ENCODE assay signal across 12 cellular contexts in the genomic region with DNA sequence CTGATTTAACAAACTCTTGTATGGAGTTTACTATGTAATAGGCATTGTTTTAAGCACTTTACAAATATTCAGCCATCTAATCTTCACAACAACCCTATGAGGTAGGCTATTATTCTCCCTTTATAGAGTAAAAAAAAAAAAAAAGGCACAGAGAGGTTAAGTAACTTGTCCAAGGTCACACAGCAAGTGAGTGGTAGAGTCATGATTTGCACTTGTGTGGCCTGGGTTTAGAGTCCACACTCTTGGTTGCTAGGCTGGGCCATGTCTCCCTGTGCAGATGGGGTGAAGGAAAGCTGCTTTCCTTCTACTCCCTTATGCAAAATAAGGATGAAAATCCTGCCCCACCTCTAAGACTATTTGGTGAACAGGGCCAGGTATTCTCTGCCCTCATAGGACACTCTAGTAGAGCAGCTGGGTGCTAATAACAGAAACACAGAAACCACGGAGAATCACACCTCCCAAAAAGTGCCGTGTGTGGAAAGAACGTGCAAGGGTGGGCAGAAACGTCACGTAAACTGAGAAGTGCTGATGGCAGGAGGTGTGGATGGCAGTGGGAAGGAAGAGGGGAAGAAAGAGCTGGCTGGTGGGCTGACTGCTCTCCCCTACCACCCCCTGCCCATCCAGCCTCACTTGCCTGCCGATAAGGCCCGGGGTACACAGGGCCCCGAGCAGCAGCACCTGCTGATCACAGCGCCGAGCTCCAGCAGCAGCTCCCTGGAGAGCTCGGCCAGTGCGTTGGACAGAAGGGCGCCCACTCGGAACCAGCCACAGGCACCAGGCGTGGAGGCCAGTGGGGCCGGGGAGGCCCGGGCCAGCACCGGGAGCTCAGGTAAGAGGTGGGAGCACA. TPM values are rescaled to one million over a fixed set of nuclear protein-coding genes. Genes with fewer than 3 reads are reported as not detected.
DNase-seq lines count a peak whose midpoint lies in the region; ATAC-seq and TF ChIP-seq lines count a peak whose summit lies in the region.
"Had no signal": no experiment of that assay in that cellular context is flagged by ENCODE, and none has a peak within 500 bp of the region (broad histone marks: within the 10 kb centered on the region; RNA-seq: fewer than 3 reads in every experiment).

No MANE protein-coding gene starts in this region.

- in situ Hi-C loops in KBM-7 (cut with MboI; ENCODE audit: low pct_unique_long_range_greater_than_20kb, low sequenced_read_pairs): no loop called here

- H3K36me3 Mint-ChIP-seq in T-helper 17 cell (ENCODE audit: low read depth): peaks cover 9% of the 10 kb centered on the region

- H3K4me1 ChIP-seq in BLaER1: peaks cover 61% of the 10 kb centered on the region

- H3K4me3 ChIP-seq in BLaER1: no peak overlapping the region

- H3K9ac ChIP-seq in BLaER1: no peak overlapping the region

- no peaks in the 10 kb centered on the region for H4K20me1 ChIP-seq in BLaER1

- peaks cover 28% of the 10 kb centered on the region for H3K4me1 Mint-ChIP-seq in T-helper 17 cell

- no peaks in the 10 kb centered on the region for H3K27me3 Mint-ChIP-seq in T-helper 17 cell

- H3K4me3 Mint-ChIP-seq in T-helper 17 cell: no peak overlapping the region

- H3K27ac ChIP-seq in BLaER1: no peak overlapping the region

- H3K36me3 ChIP-seq in BLaER1: no peaks in the 10 kb centered on the region

- DNase-seq in GM10266 (ENCODE audit: extremely low spot score) (peak; percentile 58), T-helper 17 cell (no peak), left kidney (ENCODE audit: low read depth, low spot score) (peak; percentile 13), KBM-7 (no peak), LoVo (ENCODE audit: low spot score) (no peak), NCI-H82 (lab: John Stamatoyannopoulos, UW) (no peak)
- DNase-seq: COR-L47, mesenchymal stem cell, NCI-H1417, NCI-H526 treated with DMSO at 0.1 percent for 48 hours, posterior cingulate gyrus had no signal

- H3K27ac Mint-ChIP-seq in T-helper 17 cell: peak overlapping the region; percentile 91

- no peaks in the 10 kb centered on the region for H3K27me3 ChIP-seq in BLaER1

- no peak for TF ChIP-seq CTCF in GM10266 (IDR thresholded peaks at IDR 0.05; ENCODE audit: control insufficient read depth, insufficient read depth, low read depth, missing control alignments)

- H3K9me3 ChIP-seq in BLaER1 (no peaks in the 10 kb centered on the region), T-helper 17 cell (ENCODE audit: control insufficient read depth, low read length, poor library complexity, severe bottlenecking) (no peaks in the 10 kb centered on the region)

- ATAC-seq in T-helper 17 cell: no peak

- H3K4me2 ChIP-seq in BLaER1: peak overlapping the region; percentile 30

RNA-seq across cellular contexts. Expression of gene VPS13D, which starts 28.3 kb away (rescaled TPM):
- 10 to 100 TPM; 63.5 to 67.6 TPM for total RNA-seq in T-helper 17 cell

RNA-seq across cellular contexts. Expression of gene TNFRSF1B, which starts 34.8 kb away (rescaled TPM):
- total RNA-seq in T-helper 17 cell: 100 to 1,000 TPM; 127 to 132 TPM

Comparison
In these comparisons a context has a peak if more than half of its experiments do, and no peak if none do; other contexts are left out.
1. DNase-seq: peak in GM10266 (single experiment) and left kidney (single experiment); none in T-helper 17 cell (0 of 3), KBM-7 (single experiment), LoVo (single experiment) and NCI-H82 (single experiment).